ENCODE assay signal across 16 cellular contexts in the genomic region with DNA sequence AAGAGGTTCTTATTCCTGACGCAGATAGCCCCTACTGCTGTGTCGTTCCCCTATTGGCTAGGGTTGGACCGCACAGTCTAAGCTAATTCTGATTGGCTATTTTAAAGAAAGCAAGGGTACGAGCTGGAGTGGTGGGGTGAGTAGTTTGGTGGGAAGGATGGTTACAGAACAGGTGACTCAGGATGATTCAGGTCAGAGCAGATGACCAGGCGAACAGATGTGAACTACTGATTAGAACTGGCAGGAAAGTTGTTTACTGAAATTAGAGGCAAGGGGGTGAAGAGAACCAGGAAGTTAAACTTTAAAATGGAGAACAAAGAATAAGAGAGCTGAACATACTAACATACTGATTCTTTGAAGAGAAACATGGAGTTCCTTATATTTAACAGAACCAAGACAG. TPM values are rescaled to one million over a fixed set of nuclear protein-coding genes. Genes with fewer than 3 reads are reported as not detected.
"Had no signal": no experiment of that assay in that cellular context is flagged by ENCODE, and none has a peak within 500 bp of the region (broad histone marks: within the 10 kb centered on the region; RNA-seq: fewer than 3 reads in every experiment).

No MANE protein-coding gene starts in this region.

RNA-seq across cellular contexts. Expression of a gene that starts 56.6 kb away (rescaled TPM):
- total RNA-seq: activated naive CD4-positive, alpha-beta T cell treated with anti-CD3 and anti-CD28 coated beads for 36 hours; activated naive CD4-positive, alpha-beta T cell treated with anti-CD3 and anti-CD28 coated beads, Interleukin-2, amount 50 U/mL, for 72 hours; activated naive CD8-positive, alpha-beta T cell treated with anti-CD3 and anti-CD28 coated beads for 36 hours; activated naive CD8-positive, alpha-beta T cell treated with anti-CD3 and anti-CD28 coated beads, Interleukin-2, amount 10 ng/mL, durations not matched to agents 7 days and 5 days; activated T-helper 1 cell treated with anti-CD3 and anti-CD28 coated beads, Interleukin-12 subunit alpha, Interleukin-12 subunit beta, Interleukin-2, Interleukin-4 antibody, amounts not matched to agents 30 ng/mL and 10 ng/mL and 1 ng/mL, durations not matched to agents 14 hours and 24 hours and 36 hours; activated T-helper 17 cell treated with anti-CD3 and anti-CD28 coated beads, Interleukin-2, amount 50 U/mL, for 72 hours; activated T-helper 2 cell treated with anti-CD3 and anti-CD28 coated beads, Interferon-gamma antibody, Interleukin-2, Interleukin-4, amounts not matched to agents 10 μg/mL and 5 μg/mL and 100 μg/mL, durations not matched to agents 14 hours and 24 hours and 36 hours; ascending aorta; astrocyte; body of pancreas; bronchial epithelial cell; cardiac muscle cell; cerebellum; chondrocyte had no signal
- polyA plus RNA-seq: adrenal gland, aorta, cardiac muscle cell had no signal
